ENCODE assay signal across 10 cellular contexts in genomic region chrX:136691028-136691809, GRCh38. TPM values are rescaled to one million over a fixed set of nuclear protein-coding genes. Genes with fewer than 3 reads are reported as not detected.
DNase-seq lines count a peak whose midpoint lies in the region; ATAC-seq lines count a peak whose summit lies in the region.
"Had no signal": no experiment of that assay in that cellular context is flagged by ENCODE, and none has a peak within 500 bp of the region (broad histone marks: within the 10 kb centered on the region; RNA-seq: fewer than 3 reads in every experiment).

No MANE protein-coding gene starts in this region.

- CTCF ChIA-PET in activated CD8-positive, alpha-beta T cell treated with anti-CD3 and anti-CD28 coated beads, Interleukin-2, amount 10 ng/mL, durations not matched to agents 7 days and 5 days (lab: Charles Lee), result interaction anchor here (1.0 kb wide), 1 partner anchor 83 kb away, joined by 5 read pairs; no protein-coding TSS in a partner anchor

- peak overlapping the region; percentile 83 for H3K27ac Mint-ChIP-seq in activated CD8-positive, alpha-beta T cell treated with anti-CD3 and anti-CD28 coated beads, Interleukin-2, amount 10 ng/mL, durations not matched to agents 7 days and 5 days
- H3K27ac Mint-ChIP-seq in naive B cell, result peak overlapping the region in 2 of 6 donors; percentile 58 to 66

- peaks cover 79% of the 10 kb centered on the region for H3K4me1 Mint-ChIP-seq in activated CD8-positive, alpha-beta T cell treated with anti-CD3 and anti-CD28 coated beads, Interleukin-2, amount 10 ng/mL, durations not matched to agents 7 days and 5 days (ENCODE audit: low read depth)
- peaks cover 14 to 19% (median 15%) of the 10 kb centered on the region in 3 donors for H3K4me1 Mint-ChIP-seq in naive B cell

- POLR2A ChIA-PET in activated CD8-positive, alpha-beta T cell treated with anti-CD3 and anti-CD28 coated beads, Interleukin-2, amount 10 ng/mL, durations not matched to agents 7 days and 5 days (lab: Charles Lee), result no interaction called here

- intact Hi-C loops in cardiac septum (cut with DNase I), result no loop called here

- H3K27me3 Mint-ChIP-seq in activated CD8-positive, alpha-beta T cell treated with anti-CD3 and anti-CD28 coated beads, Interleukin-2, amount 10 ng/mL, durations not matched to agents 7 days and 5 days (ENCODE audit: low read depth), result no peaks in the 10 kb centered on the region
- H3K27me3 Mint-ChIP-seq in naive B cell, result no peaks in the 10 kb centered on the region

- DNase-seq in HT-29 (ENCODE audit: low spot score), result peak; percentile 11
- no peak for DNase-seq in activated CD8-positive, alpha-beta T cell treated with anti-CD3 and anti-CD28 coated beads, Interleukin-2, amount 10 ng/mL, durations not matched to agents 7 days and 5 days
- DNase-seq in naive B cell, result peak; percentile 47
- no peak for DNase-seq in cardiac septum (ENCODE audit: low spot score)
- DNase-seq: NCI-H446 treated with DMSO at 0.1 percent for 48 hours had no signal

- H3K9me3 Mint-ChIP-seq in activated CD8-positive, alpha-beta T cell treated with anti-CD3 and anti-CD28 coated beads, Interleukin-2, amount 10 ng/mL, durations not matched to agents 7 days and 5 days (ENCODE audit: insufficient read depth), result no peaks in the 10 kb centered on the region
- no peaks in the 10 kb centered on the region for H3K9me3 Mint-ChIP-seq in naive B cell

- peak; percentile 50 for ATAC-seq in GM18511 (IDR thresholded peaks at IDR 0.05; ENCODE audit: unreplicated experiment)
- peak; percentile 53 for ATAC-seq in activated CD8-positive, alpha-beta T cell treated with anti-CD3 and anti-CD28 coated beads, Interleukin-2, amount 10 ng/mL, durations not matched to agents 7 days and 5 days
- peak; percentile 86 to 89 for ATAC-seq in naive B cell (ENCODE audit: low read depth in 2 of 2)
- ATAC-seq in HG02623 (IDR thresholded peaks at IDR 0.05; ENCODE audit: unreplicated experiment), result no peak
- ATAC-seq in HG03025 (IDR thresholded peaks at IDR 0.05; ENCODE audit: low FRiP score, unreplicated experiment), result no peak
- ATAC-seq: HepG2 had no signal

- H3K4me3 Mint-ChIP-seq in activated CD8-positive, alpha-beta T cell treated with anti-CD3 and anti-CD28 coated beads, Interleukin-2, amount 10 ng/mL, durations not matched to agents 7 days and 5 days, result no peak overlapping the region
- H3K4me3 Mint-ChIP-seq in naive B cell, result no peak overlapping the region
- H3K4me3 Mint-ChIP-seq: neural crest cell had no signal

- peaks cover 49% of the 10 kb centered on the region for H3K36me3 Mint-ChIP-seq in activated CD8-positive, alpha-beta T cell treated with anti-CD3 and anti-CD28 coated beads, Interleukin-2, amount 10 ng/mL, durations not matched to agents 7 days and 5 days (ENCODE audit: low read depth)
- peaks cover 0 to 14% of the 10 kb centered on the region in 2 donors for H3K36me3 Mint-ChIP-seq in naive B cell

RNA-seq across cellular contexts. Expression of gene CD40LG, which starts 43.3 kb away (rescaled TPM):
- total RNA-seq in HT-29 (2014; rRNA removed; shearing (Covaris generic)), result not detected in 2 replicates
- total RNA-seq in activated CD8-positive, alpha-beta T cell treated with anti-CD3 and anti-CD28 coated beads, Interleukin-2, amount 10 ng/mL, durations not matched to agents 7 days and 5 days, result 1 to 10 TPM; 4.7 to 5.1 TPM
- polyA plus RNA-seq in naive B cell (ENCODE audit: low read depth in 6 of 6), result under 1 TPM in 1 of 6 donors, not detected in 5; 0.32 TPM
- total RNA-seq in cardiac septum, result not detected
- total RNA-seq: HepG2, neural crest cell had no signal
- polyA plus RNA-seq: HepG2 had no signal

Comparison
In these comparisons a context has a peak if more than half of its experiments do, and no peak if none do; other contexts are left out.
1. ATAC-seq: peak in GM18511 (single experiment), activated CD8-positive, alpha-beta T cell treated with anti-CD3 and anti-CD28 coated beads, Interleukin-2, amount 10 ng/mL, durations not matched to agents 7 days and 5 days (single experiment) and naive B cell (2 of 2); none in HG02623 (single experiment) and HG03025 (single experiment).
2. DNase-seq: peak in HT-29 (single experiment) and naive B cell (single experiment); none in activated CD8-positive, alpha-beta T cell treated with anti-CD3 and anti-CD28 coated beads, Interleukin-2, amount 10 ng/mL, durations not matched to agents 7 days and 5 days (single experiment) and cardiac septum (single experiment).